Comparison of ENCODE assay signal across 25 cellular contexts in genomic region chr18:48164096-48164475, GRCh38.
"Had no signal": no experiment of that assay in that cellular context is flagged by ENCODE, and none has a peak within 500 bp of the region (broad histone marks: within the 10 kb centered on the region; RNA-seq: fewer than 3 reads in every experiment).

No MANE protein-coding gene starts in this region.

- H3K27ac Mint-ChIP-seq: activated B cell treated with CpG ODN at 0.5 μM for 24 hours; activated CD8-positive, alpha-beta memory T cell treated with anti-CD3 and anti-CD28 coated beads, Interleukin-2, amount 10 ng/mL, durations not matched to agents 7 days and 5 days; activated CD8-positive, alpha-beta T cell treated with anti-CD3 and anti-CD28 coated beads, Interleukin-2, amount 10 ng/mL, durations not matched to agents 7 days and 5 days; activated naive CD4-positive, alpha-beta T cell treated with anti-CD3 and anti-CD28 coated beads, Interleukin-2, amount 50 U/mL, for 24 hours; activated naive CD8-positive, alpha-beta T cell treated with anti-CD3 and anti-CD28 coated beads, Interleukin-2, amount 50 U/mL, for 24 hours; activated T-helper 2 cell treated with anti-CD3 and anti-CD28 coated beads, Interferon-gamma antibody, Interleukin-2, Interleukin-4, amounts not matched to agents 10 μg/mL and 5 μg/mL and 100 μg/mL, durations not matched to agents 14 hours and 24 hours and 36 hours; dendritic cell treated with granulocyte-macrophage colony-stimulating factor and Interleukin-4, amounts not matched to agents 40 ng/mL and 50 ng/mL, for 4 days; naive thymus-derived CD4-positive, alpha-beta T cell; stimulated activated naive B cell treated with anti-CD40 and anti-IgM and Interleukin-4, amounts not matched to agents 10 μg/mL and 1 μg/mL and 100 μg/mL, for 72 hours; T-helper 17 cell had no signal

- H3K36me3 Mint-ChIP-seq: activated CD8-positive, alpha-beta memory T cell treated with anti-CD3 and anti-CD28 coated beads, Interleukin-2, amount 10 ng/mL, durations not matched to agents 7 days and 5 days; activated naive CD4-positive, alpha-beta T cell treated with anti-CD3 and anti-CD28 coated beads, Interleukin-2, amount 50 U/mL, for 24 hours; naive thymus-derived CD4-positive, alpha-beta T cell; stimulated activated naive B cell treated with anti-CD40 and anti-IgM and Interleukin-4, amounts not matched to agents 10 μg/mL and 1 μg/mL and 100 μg/mL, for 72 hours had no signal

- ATAC-seq: activated CD8-positive, alpha-beta memory T cell treated with anti-CD3 and anti-CD28 coated beads, Interleukin-2, amount 10 ng/mL, durations not matched to agents 7 days and 5 days; activated CD8-positive, alpha-beta T cell treated with anti-CD3 and anti-CD28 coated beads, Interleukin-2, amount 10 ng/mL, durations not matched to agents 7 days and 5 days; activated naive CD8-positive, alpha-beta T cell treated with anti-CD3 and anti-CD28 coated beads, Interleukin-2, amount 50 U/mL, for 24 hours; naive thymus-derived CD4-positive, alpha-beta T cell; sciatic nerve; stimulated activated naive B cell treated with anti-CD40 and anti-IgM and Interleukin-4, amounts not matched to agents 10 μg/mL and 1 μg/mL and 100 μg/mL, for 72 hours; T-helper 17 cell; upper lobe of right lung had no signal

- H3K4me1 Mint-ChIP-seq: central memory CD8-positive, alpha-beta T cell had no signal

- H3K4me3 Mint-ChIP-seq: activated B cell treated with CpG ODN at 0.5 μM for 24 hours; activated CD8-positive, alpha-beta memory T cell treated with anti-CD3 and anti-CD28 coated beads, Interleukin-2, amount 10 ng/mL, durations not matched to agents 7 days and 5 days; activated CD8-positive, alpha-beta T cell treated with anti-CD3 and anti-CD28 coated beads, Interleukin-2, amount 10 ng/mL, durations not matched to agents 7 days and 5 days; activated naive CD4-positive, alpha-beta T cell treated with anti-CD3 and anti-CD28 coated beads, Interleukin-2, amount 50 U/mL, for 24 hours; activated naive CD8-positive, alpha-beta T cell treated with anti-CD3 and anti-CD28 coated beads, Interleukin-2, amount 50 U/mL, for 24 hours; central memory CD8-positive, alpha-beta T cell; dendritic cell treated with granulocyte-macrophage colony-stimulating factor and Interleukin-4, amounts not matched to agents 40 ng/mL and 50 ng/mL, for 4 days; stimulated activated naive B cell treated with anti-CD40 and anti-IgM and Interleukin-4, amounts not matched to agents 10 μg/mL and 1 μg/mL and 100 μg/mL, for 72 hours; T-helper 17 cell had no signal

- H3K9me3 ChIP-seq: esophagus squamous epithelium, left ventricle myocardium inferior, stomach, thyroid gland, upper lobe of right lung had no signal

- H3K27me3 Mint-ChIP-seq: central memory CD8-positive, alpha-beta T cell had no signal

- FAIRE-seq: bronchial epithelial cell, islet of Langerhans, small intestine had no signal

- H3K4me3 ChIP-seq: esophagus squamous epithelium, left ventricle myocardium inferior, stomach, thyroid gland, upper lobe of right lung had no signal

- H3K36me3 ChIP-seq: esophagus squamous epithelium, left ventricle myocardium inferior, stomach, thyroid gland, upper lobe of right lung had no signal

- DNase-seq: activated B cell treated with CpG ODN at 0.5 μM for 24 hours; activated CD8-positive, alpha-beta memory T cell treated with anti-CD3 and anti-CD28 coated beads, Interleukin-2, amount 10 ng/mL, durations not matched to agents 7 days and 5 days; activated CD8-positive, alpha-beta T cell treated with anti-CD3 and anti-CD28 coated beads, Interleukin-2, amount 10 ng/mL, durations not matched to agents 7 days and 5 days; activated naive CD8-positive, alpha-beta T cell treated with anti-CD3 and anti-CD28 coated beads, Interleukin-2, amount 50 U/mL, for 24 hours; activated T-cell treated with anti-CD3 and anti-CD28 coated beads, Interleukin-2, amount 50 U/mL, for 48 hours; esophagus squamous epithelium; foreskin melanocyte; left ventricle myocardium inferior; naive thymus-derived CD4-positive, alpha-beta T cell; posterior cingulate gyrus; small intestine; stimulated activated CD4-positive, alpha-beta T cell treated with anti-CD3 and anti-CD28 coated beads, Interleukin-1b, Interleukin-23, amount 100 ng/mL, for 48 hours; stimulated activated naive B cell treated with anti-CD40 and anti-IgM and Interleukin-4, amounts not matched to agents 10 μg/mL and 1 μg/mL and 100 μg/mL, for 72 hours; stomach; SW 1271; T-helper 17 cell; thyroid gland; upper lobe of right lung had no signal

- H3K27ac ChIP-seq: thyroid gland had no signal

- H3K9me3 Mint-ChIP-seq: activated B cell treated with CpG ODN at 0.5 μM for 24 hours; activated naive CD4-positive, alpha-beta T cell treated with anti-CD3 and anti-CD28 coated beads, Interleukin-2, amount 50 U/mL, for 24 hours; activated naive CD8-positive, alpha-beta T cell treated with anti-CD3 and anti-CD28 coated beads, Interleukin-2, amount 50 U/mL, for 24 hours; activated T-helper 2 cell treated with anti-CD3 and anti-CD28 coated beads, Interferon-gamma antibody, Interleukin-2, Interleukin-4, amounts not matched to agents 10 μg/mL and 5 μg/mL and 100 μg/mL, durations not matched to agents 14 hours and 24 hours and 36 hours; central memory CD8-positive, alpha-beta T cell; dendritic cell treated with granulocyte-macrophage colony-stimulating factor and Interleukin-4, amounts not matched to agents 40 ng/mL and 50 ng/mL, for 4 days; naive thymus-derived CD4-positive, alpha-beta T cell; stimulated activated naive B cell treated with anti-CD40 and anti-IgM and Interleukin-4, amounts not matched to agents 10 μg/mL and 1 μg/mL and 100 μg/mL, for 72 hours had no signal

- H3K27me3 ChIP-seq: esophagus squamous epithelium, stomach, thyroid gland, upper lobe of right lung had no signal
